17 cellular contexts compared by ENCODE assay signal in genomic region chr4:174110180-174110579, GRCh38.
DNase-seq lines count a peak whose midpoint lies in the region; ATAC-seq, FAIRE-seq and TF ChIP-seq lines count a peak whose summit lies in the region.
"Had no signal": no experiment of that assay in that cellular context is flagged by ENCODE, and none has a peak within 500 bp of the region (broad histone marks: within the 10 kb centered on the region; RNA-seq: fewer than 3 reads in every experiment).

No MANE protein-coding gene starts in this region.

- no peaks in the 10 kb centered on the region for H3K9me3 Mint-ChIP-seq in neural progenitor cell
- H3K9me3 Mint-ChIP-seq: CD8-positive, alpha-beta memory T cell had no signal

- H3F3A ChIP-seq in neural progenitor cell (ENCODE audit: low read depth) = no peaks in the 10 kb centered on the region

- DNase-seq in SK-N-DZ (ENCODE audit: low spot score) (peak; percentile 57), hepatocyte (ENCODE audit: low spot score) (no peak), neural progenitor cell (ENCODE audit: low spot score) (no peak), H54 (ENCODE audit: insufficient read length, low spot score) (no peak)
- DNase-seq in activated CD4-positive, alpha-beta T cell treated with anti-CD3 and anti-CD28 coated beads for 48 hours = no peak
- DNase-seq: C1 segment of cervical spinal cord; CD4-positive, CD25-positive, alpha-beta regulatory T cell; CD8-positive, alpha-beta memory T cell; COR-L47; GM23248; HCEC 1CT had no signal

- H3K4me1 Mint-ChIP-seq in neural progenitor cell = peaks cover 5% of the 10 kb centered on the region
- H3K4me1 Mint-ChIP-seq: B cell; CD4-positive, CD25-positive, alpha-beta regulatory T cell; CD8-positive, alpha-beta memory T cell had no signal

- H3K4me1 ChIP-seq in hepatocyte (ENCODE audit: insufficient read depth) (peaks cover 17% of the 10 kb centered on the region), neural progenitor cell (peaks cover 13% of the 10 kb centered on the region)

- no peaks in the 10 kb centered on the region for H3K36me3 ChIP-seq in hepatocyte (replicated peaks; ENCODE audit: insufficient read depth, low read depth)
- no peaks in the 10 kb centered on the region for H3K36me3 ChIP-seq in neural progenitor cell

- no peaks in the 10 kb centered on the region for H4K20me1 ChIP-seq in hepatocyte (ENCODE audit: insufficient read depth, poor library complexity, severe bottlenecking)
- H4K20me1 ChIP-seq in neural progenitor cell (ENCODE audit: low read depth) = no peaks in the 10 kb centered on the region

- no peak for FAIRE-seq in H54 (lab: Jason Lieb, UNC)
- FAIRE-seq: D721Med, GM12891 had no signal

- H3K27me3 Mint-ChIP-seq in neural progenitor cell (ENCODE audit: insufficient read depth, low read depth) = no peaks in the 10 kb centered on the region

- no peaks in the 10 kb centered on the region for H3K79me2 ChIP-seq in hepatocyte
- H3K79me2 ChIP-seq in neural progenitor cell (ENCODE audit: low read depth) = no peaks in the 10 kb centered on the region

- no peak overlapping the region for H3K27ac Mint-ChIP-seq in neural progenitor cell
- H3K27ac Mint-ChIP-seq: B cell; CD4-positive, CD25-positive, alpha-beta regulatory T cell had no signal

- H3K27me3 ChIP-seq in hepatocyte = no peaks in the 10 kb centered on the region
- no peaks in the 10 kb centered on the region for H3K27me3 ChIP-seq in neural progenitor cell

- H3K4me3 ChIP-seq in hepatocyte (no peak overlapping the region), neural progenitor cell (no peak overlapping the region)
- H3K4me3 ChIP-seq: GM23248 had no signal

- H3K27ac ChIP-seq in hepatocyte = peak overlapping the region; percentile 19
- H3K27ac ChIP-seq in neural progenitor cell = no peak overlapping the region
- H3K27ac ChIP-seq: GM23248, HL-60 had no signal

- TF ChIP-seq CTCF in hepatocyte (IDR thresholded peaks at IDR 0.05; ENCODE audit: poor library complexity) (no peak), neural progenitor cell (IDR thresholded peaks at IDR 0.05) (no peak)

- H3K9me3 ChIP-seq in hepatocyte (ENCODE audit: low read depth) = no peaks in the 10 kb centered on the region
- no peaks in the 10 kb centered on the region for H3K9me3 ChIP-seq in neural progenitor cell (ENCODE audit: low read depth)

- no peak overlapping the region for H3K9ac ChIP-seq in neural progenitor cell
- H3K9ac ChIP-seq: GM23248 had no signal

- 52% methylated on average over 9 of the region's 9 CpGs for WGBS in hepatocyte (ENCODE audit: low lambda C conversion rate, missing lambda C conversion rate)

- H2AFZ ChIP-seq in hepatocyte = no peak overlapping the region
- H2AFZ ChIP-seq in neural progenitor cell (replicated peaks) = peak overlapping the region; percentile 32
- H2AFZ ChIP-seq: GM23248 had no signal

- H3K4me2 ChIP-seq in hepatocyte (peak overlapping the region; percentile 32), neural progenitor cell (no peak overlapping the region)

- ATAC-seq in esophagus mucosa (no peak), HG03432 (IDR thresholded peaks at IDR 0.05; ENCODE audit: unreplicated experiment) (no peak)

- no peaks in the 10 kb centered on the region for H3K36me3 Mint-ChIP-seq in neural progenitor cell
- H3K36me3 Mint-ChIP-seq: CD4-positive, CD25-positive, alpha-beta regulatory T cell; CD8-positive, alpha-beta memory T cell had no signal

- no peaks in the 10 kb centered on the region for H3K9me2 ChIP-seq in hepatocyte (replicated peaks; ENCODE audit: insufficient read depth)

- no peak overlapping the region for H3K4me3 Mint-ChIP-seq in neural progenitor cell
- H3K4me3 Mint-ChIP-seq: B cell; CD4-positive, CD25-positive, alpha-beta regulatory T cell; CD8-positive, alpha-beta memory T cell had no signal

- no peak for TF ChIP-seq POLR2A in H54 (IDR thresholded peaks at IDR 0.05; ENCODE audit: low read depth, low read length)
